3 cellular contexts compared by ENCODE assay signal in genomic region chr21:22364163-22364562, GRCh38.
TF ChIP-seq lines count a peak whose summit lies in the region.

No MANE protein-coding gene starts in this region.

TF ChIP-seq in A549, 52 proteins besides CTCF, POLR2A, EP300 and RAD21:
- TF ChIP-seq TP53 (CRISPR knock-in tag; IDR thresholded peaks at IDR 0.05) (no peak), MAFK (IDR thresholded peaks at IDR 0.05; ENCODE audit: partially characterized antibody) (peak; percentile 52)

TF ChIP-seq in IMR-90, 13 proteins besides CTCF, POLR2A, EP300 and RAD21:
- peak; percentile 80 for TF ChIP-seq MAFK (IDR thresholded peaks at IDR 0.05; ENCODE audit: low read depth, low read length)
- TF ChIP-seq ELK1 (IDR thresholded peaks at IDR 0.05; ENCODE audit: borderline replicate concordance, low read depth, low read length): no peak

TF ChIP-seq in K562, 482 proteins besides CTCF, POLR2A, EP300 and RAD21:
- TF ChIP-seq HDAC1 (IDR thresholded peaks at IDR 0.05) (no peak), SIRT6 (IDR thresholded peaks at IDR 0.05; ENCODE audit: low read depth, low read length) (no peak), ZNF512 (tag; IDR thresholded peaks at IDR 0.05) (no peak), SFPQ (IDR thresholded peaks at IDR 0.05; ENCODE audit: low read depth, low read length) (no peak), RUNX1 (IDR thresholded peaks at IDR 0.05; ENCODE audit: low read depth) (no peak), ZNF592 (IDR thresholded peaks at IDR 0.05) (no peak), MAZ (CRISPR knock-in tag; conservative IDR thresholded peaks at IDR 0.05 in 1 of 2, IDR thresholded peaks at IDR 0.05 in 1 of 2) (no peak), ZNF586 (CRISPR knock-in tag; conservative IDR thresholded peaks at IDR 0.05) (no peak), NR2C2 (CRISPR knock-in tag; IDR thresholded peaks at IDR 0.05) (no peak), NR2C2 (tag; IDR thresholded peaks at IDR 0.05) (no peak), ETS2 (tag; IDR thresholded peaks at IDR 0.05; ENCODE audit: borderline replicate concordance, poor library complexity, severe bottlenecking) (no peak), FOS (IDR thresholded peaks at IDR 0.05; ENCODE audit: extremely low read depth, insufficient read length) (no peak), STAT5B (CRISPR knock-in tag; IDR thresholded peaks at IDR 0.05) (no peak), HMGN3 (IDR thresholded peaks at IDR 0.05; ENCODE audit: borderline replicate concordance, extremely low read depth, insufficient read length, low read depth, low read length) (no peak), MAFF (IDR thresholded peaks at IDR 0.05; ENCODE audit: low read length) (peak; percentile 34; the same call in 1 of the 2 replicates), ZFP91 (CRISPR knock-in tag; IDR thresholded peaks at IDR 0.05) (no peak), IRF2 (CRISPR knock-in tag; IDR thresholded peaks at IDR 0.05) (no peak), KHSRP (IDR thresholded peaks at IDR 0.05) (no peak), RBBP5 (IDR thresholded peaks at IDR 0.05; ENCODE audit: borderline replicate concordance, insufficient read depth, low read length, poor library complexity, severe bottlenecking) (no peak), CUX1 (CRISPR knock-in tag; IDR thresholded peaks at IDR 0.05) (no peak), MTF1 (CRISPR knock-in tag; IDR thresholded peaks at IDR 0.05; ENCODE audit: borderline replicate concordance) (no peak), ZNF589 (CRISPR knock-in tag; IDR thresholded peaks at IDR 0.05; ENCODE audit: low read depth) (no peak), ZNF717 (CRISPR knock-in tag; IDR thresholded peaks at IDR 0.05) (no peak), HES1 (IDR thresholded peaks at IDR 0.05; ENCODE audit: low read depth) (no peak), C11orf30 (IDR thresholded peaks at IDR 0.05; ENCODE audit: low read depth) (peak; percentile 51; the same call in 1 of the 2 replicates), MBD2 (IDR thresholded peaks at IDR 0.05; ENCODE audit: borderline replicate concordance, low read depth) (no peak), ATF2 (CRISPR knock-in tag; IDR thresholded peaks at IDR 0.05) (no peak), ZNF316 (IDR thresholded peaks at IDR 0.05) (peak; percentile 68), ZFX (CRISPR knock-in tag; IDR thresholded peaks at IDR 0.05) (no peak), MIER1 (IDR thresholded peaks at IDR 0.05; ENCODE audit: low read depth) (no peak), HEY1 (CRISPR knock-in tag; IDR thresholded peaks at IDR 0.05; ENCODE audit: borderline replicate concordance) (no peak), MAFK (IDR thresholded peaks at IDR 0.05; ENCODE audit: low read length) (peak; percentile 50)
